In genomic region chr19:4950650-4951049, GRCh38 we compare ENCODE assay signal across 11 cellular contexts. TPM values are rescaled to one million over a fixed set of nuclear protein-coding genes. Genes with fewer than 3 reads are reported as not detected.
"Had no signal": no experiment of that assay in that cellular context is flagged by ENCODE, and none has a peak within 500 bp of the region (broad histone marks: within the 10 kb centered on the region; RNA-seq: fewer than 3 reads in every experiment).

No MANE protein-coding gene starts in this region.

RNA-seq across cellular contexts. Expression of gene ARRDC5, which starts 48.0 kb away (rescaled TPM):
- total RNA-seq: hepatocyte, kidney epithelial cell, left ventricle myocardium inferior, lung microvascular endothelial cell, myocyte, progenitor cell of endocrine pancreas, pulmonary artery endothelial cell, renal cortical epithelial cell, right atrium auricular region, smooth muscle cell, temporal lobe had no signal
